Comparison of ENCODE assay signal across 8 cellular contexts in the genomic region with DNA sequence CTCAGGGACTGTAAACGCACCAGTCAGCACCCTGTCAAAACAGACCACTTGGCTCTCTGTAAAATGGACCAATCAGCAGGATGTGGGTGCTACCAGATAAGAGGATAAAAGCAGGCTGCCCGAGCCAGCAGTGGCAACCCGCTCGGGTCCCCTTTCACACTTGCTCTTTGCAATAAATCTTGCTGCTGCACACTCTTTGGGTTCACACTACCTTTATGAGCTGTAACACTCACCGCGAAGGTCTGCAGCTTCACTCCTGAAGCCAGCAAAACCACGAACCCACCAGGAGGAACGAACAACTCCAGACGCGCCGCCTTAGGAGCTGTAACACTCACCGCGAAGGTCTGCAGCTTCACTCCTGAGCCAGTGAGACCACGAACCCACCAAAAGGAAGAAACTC.
DNase-seq lines count a peak whose midpoint lies in the region; ATAC-seq and TF ChIP-seq lines count a peak whose summit lies in the region.
"Not testable (repeated sequence)": the region's sequence is repeated elsewhere in the genome, so short reads cannot be mapped to it uniquely, and the experiment has no call there.

No MANE protein-coding gene starts in this region.

- H3K27ac Mint-ChIP-seq in activated naive CD4-positive, alpha-beta T cell treated with anti-CD3 and anti-CD28 coated beads for 36 hours: not testable (repeated sequence)
- peak overlapping the region; percentile 86 to 94 for H3K27ac Mint-ChIP-seq in effector memory CD8-positive, alpha-beta T cell
- H3K27ac Mint-ChIP-seq in stimulated activated naive CD8-positive, alpha-beta T cell treated with anti-CD3 and anti-CD28 coated beads, Interleukin-15, amount 100 ng/mL, for 72 hours: peak overlapping the region in 1 of 2 donors; percentile 73

- H3K27ac ChIP-seq in HEK293 (ENCODE audit: extremely low read depth, low read depth, low read length): not testable (repeated sequence)
- peak overlapping the region; percentile 52 for H3K27ac ChIP-seq in SJCRH30

- not testable (repeated sequence) for H3K4me1 ChIP-seq in HEK293 (ENCODE audit: control insufficient read depth, insufficient read depth, low read length)
- H3K4me1 ChIP-seq in SJCRH30: peaks cover 15% of the 10 kb centered on the region

- H3K4me1 Mint-ChIP-seq in activated naive CD4-positive, alpha-beta T cell treated with anti-CD3 and anti-CD28 coated beads for 36 hours (ENCODE audit: low read depth): peaks cover 16% of the 10 kb centered on the region
- peaks cover 11 to 19% of the 10 kb centered on the region in 2 donors for H3K4me1 Mint-ChIP-seq in effector memory CD8-positive, alpha-beta T cell (ENCODE audit: low read depth in 2 of 2)
- peaks cover 25% of the 10 kb centered on the region for H3K4me1 Mint-ChIP-seq in stimulated activated naive CD8-positive, alpha-beta T cell treated with anti-CD3 and anti-CD28 coated beads, Interleukin-15, amount 100 ng/mL, for 72 hours

- peak; percentile 74 for ATAC-seq in effector memory CD8-positive, alpha-beta T cell (replicated peaks)
- peak; percentile 80 for ATAC-seq in stimulated activated naive CD8-positive, alpha-beta T cell treated with anti-CD3 and anti-CD28 coated beads, Interleukin-15, amount 100 ng/mL, for 72 hours

- not testable (repeated sequence) for H3K36me3 ChIP-seq in HEK293 (ENCODE audit: control insufficient read depth in 2 of 2, insufficient read depth in 1 of 2, low read length in 2 of 2); SJCRH30

- not testable (repeated sequence) for H3K9me3 Mint-ChIP-seq in activated naive CD4-positive, alpha-beta T cell treated with anti-CD3 and anti-CD28 coated beads for 36 hours; effector memory CD8-positive, alpha-beta T cell; stimulated activated naive CD8-positive, alpha-beta T cell treated with anti-CD3 and anti-CD28 coated beads, Interleukin-15, amount 100 ng/mL, for 72 hours

- CTCF ChIA-PET in HEK293 (lab: Yijun Ruan, JAX): interaction anchor here (0.5 to 0.7 kb wide), 2 partner anchors 687 to 766 kb away, joined by 3 read pairs; no protein-coding TSS in a partner anchor
- CTCF ChIA-PET in activated naive CD4-positive, alpha-beta T cell treated with anti-CD3 and anti-CD28 coated beads for 36 hours (lab: Charles Lee): interaction anchor here (0.6 to 2.2 kb wide), 3 partner anchors 123 to 687 kb away, joined by 3 to 11 read pairs (median 5); no protein-coding TSS in a partner anchor

- intact Hi-C loops in activated naive CD4-positive, alpha-beta T cell treated with anti-CD3 and anti-CD28 coated beads for 36 hours (cut with micrococcal nuclease): not testable (repeated sequence)

- not testable (repeated sequence) for H3K9me3 ChIP-seq in HEK293 (ENCODE audit: control insufficient read depth, insufficient read depth, low read depth, low read length); SJCRH30 (replicated peaks)

- POLR2A ChIA-PET in HEK293 (lab: Yijun Ruan, JAX): not testable (repeated sequence)

- not testable (repeated sequence) for H3K27me3 ChIP-seq in SJCRH30

- H3K4me3 ChIP-seq in HEK293 (ENCODE audit: low read depth, low read length): not testable (repeated sequence)
- peak overlapping the region; percentile 54 for H3K4me3 ChIP-seq in SJCRH30

- not testable (repeated sequence) for DNase-seq in SJCRH30
- DNase-seq in activated CD4-positive, alpha-beta T cell treated with anti-CD3 and anti-CD28 coated beads for 48 hours: peak; percentile 32
- DNase-seq in activated T-cell treated with anti-CD3 and anti-CD28 coated beads for 48 hours (ENCODE audit: low read depth): peak; percentile 25
- peak; percentile 17 for DNase-seq in activated naive CD4-positive, alpha-beta T cell treated with anti-CD3 and anti-CD28 coated beads for 36 hours
- DNase-seq in effector memory CD8-positive, alpha-beta T cell: peak; percentile 17 to 42 (median 23)
- peak; percentile 10 for DNase-seq in stimulated activated CD4-positive, alpha-beta T cell treated with anti-CD3 and anti-CD28 coated beads, Interleukin-1b, Interleukin-23, amount 100 ng/mL, for 48 hours
- peak; percentile 29 to 55 for DNase-seq in stimulated activated naive CD8-positive, alpha-beta T cell treated with anti-CD3 and anti-CD28 coated beads, Interleukin-15, amount 100 ng/mL, for 72 hours

- H3K4me3 Mint-ChIP-seq in activated naive CD4-positive, alpha-beta T cell treated with anti-CD3 and anti-CD28 coated beads for 36 hours: peak overlapping the region; percentile 42
- H3K4me3 Mint-ChIP-seq in effector memory CD8-positive, alpha-beta T cell: peak overlapping the region; percentile 82 to 89
- peak overlapping the region; percentile 84 to 88 for H3K4me3 Mint-ChIP-seq in stimulated activated naive CD8-positive, alpha-beta T cell treated with anti-CD3 and anti-CD28 coated beads, Interleukin-15, amount 100 ng/mL, for 72 hours

- H3K36me3 Mint-ChIP-seq in activated naive CD4-positive, alpha-beta T cell treated with anti-CD3 and anti-CD28 coated beads for 36 hours (ENCODE audit: low read depth); effector memory CD8-positive, alpha-beta T cell (ENCODE audit: insufficient read depth): not testable (repeated sequence)

- peaks cover 16% of the 10 kb centered on the region for H3K27me3 Mint-ChIP-seq in activated naive CD4-positive, alpha-beta T cell treated with anti-CD3 and anti-CD28 coated beads for 36 hours (ENCODE audit: low read depth)
- peaks cover 0 to 19% of the 10 kb centered on the region in 2 donors for H3K27me3 Mint-ChIP-seq in effector memory CD8-positive, alpha-beta T cell
- peaks cover 25% of the 10 kb centered on the region for H3K27me3 Mint-ChIP-seq in stimulated activated naive CD8-positive, alpha-beta T cell treated with anti-CD3 and anti-CD28 coated beads, Interleukin-15, amount 100 ng/mL, for 72 hours

- not testable (repeated sequence) for TF ChIP-seq CTCF in HEK293 (tag by site-specific recombination; IDR thresholded peaks at IDR 0.05)

TF ChIP-seq in HEK293, 187 proteins besides CTCF, POLR2A, EP300 and RAD21:
- TF ChIP-seq, protein P1, sequence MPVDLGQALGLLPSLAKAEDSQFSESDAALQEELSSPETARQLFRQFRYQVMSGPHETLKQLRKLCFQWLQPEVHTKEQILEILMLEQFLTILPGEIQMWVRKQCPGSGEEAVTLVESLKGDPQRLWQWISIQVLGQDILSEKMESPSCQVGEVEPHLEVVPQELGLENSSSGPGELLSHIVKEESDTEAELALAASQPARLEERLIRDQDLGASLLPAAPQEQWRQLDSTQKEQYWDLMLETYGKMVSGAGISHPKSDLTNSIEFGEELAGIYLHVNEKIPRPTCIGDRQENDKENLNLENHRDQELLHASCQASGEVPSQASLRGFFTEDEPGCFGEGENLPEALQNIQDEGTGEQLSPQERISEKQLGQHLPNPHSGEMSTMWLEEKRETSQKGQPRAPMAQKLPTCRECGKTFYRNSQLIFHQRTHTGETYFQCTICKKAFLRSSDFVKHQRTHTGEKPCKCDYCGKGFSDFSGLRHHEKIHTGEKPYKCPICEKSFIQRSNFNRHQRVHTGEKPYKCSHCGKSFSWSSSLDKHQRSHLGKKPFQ (tag by site-specific recombination; IDR thresholded peaks at IDR 0.05): 0 out of 2 replicates have a peak, but pooled peaks have one; percentile 21
TF ChIP-seq in HEK293: peak in this region for 1; not testable (repeated sequence) for 186.
